ENCODE assay signal across 14 cellular contexts in the genomic region with DNA sequence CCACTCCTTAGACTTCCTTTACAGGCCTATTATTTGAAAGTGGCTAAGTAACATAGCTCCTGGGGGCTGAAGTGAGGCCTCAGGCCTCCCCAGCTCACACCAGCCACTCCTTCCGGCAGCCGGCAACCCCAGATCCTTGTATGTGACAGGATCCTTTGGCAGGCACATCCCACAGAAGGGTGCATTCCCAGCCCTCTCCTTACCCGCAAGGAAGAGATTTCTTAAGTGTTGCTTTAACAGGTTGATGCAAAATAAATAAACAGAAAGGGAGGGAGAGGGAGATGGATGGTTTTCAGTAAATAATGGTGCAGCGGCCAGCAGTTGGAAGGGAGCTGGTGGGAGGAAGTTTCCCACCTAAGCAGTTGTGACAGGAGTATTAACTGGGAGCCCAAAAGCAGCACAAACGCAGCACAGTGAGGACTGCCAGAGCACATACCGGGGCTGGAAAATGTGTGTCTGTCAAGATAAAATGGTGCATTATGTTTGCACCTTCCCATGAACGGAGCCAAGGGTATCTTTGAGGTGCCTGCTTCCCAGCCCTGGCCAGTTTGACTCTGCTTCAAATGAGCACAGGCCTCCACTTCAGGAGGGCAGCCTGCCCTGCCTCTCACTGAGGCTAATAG. TPM values are rescaled to one million over a fixed set of nuclear protein-coding genes. Genes with fewer than 3 reads are reported as not detected.
DNase-seq lines count a peak whose midpoint lies in the region; ATAC-seq and TF ChIP-seq lines count a peak whose summit lies in the region.
"Had no signal": no experiment of that assay in that cellular context is flagged by ENCODE, and none has a peak within 500 bp of the region (broad histone marks: within the 10 kb centered on the region; RNA-seq: fewer than 3 reads in every experiment).

No MANE protein-coding gene starts in this region.

- no peak for DNase-seq in stimulated activated naive CD8-positive, alpha-beta T cell treated with anti-CD3 and anti-CD28 coated beads, Interleukin-15, Interleukin-2, amounts not matched to agents 100 U/mL and 50 U/mL, for 24 hours
- DNase-seq in caudate nucleus (lab: John Stamatoyannopoulos, UW) = no peak
- no peak for DNase-seq in nephron progenitor cell
- DNase-seq in D341Med (ENCODE audit: low spot score) = no peak
- no peak for DNase-seq in CD1c-positive myeloid dendritic cell (ENCODE audit: extremely low spot score)
- DNase-seq in Calu3 = no peak
- DNase-seq in AG08395 (ENCODE audit: low spot score) = no peak
- DNase-seq: activated CD4-positive, alpha-beta memory T cell treated with anti-CD3 and anti-CD28 coated beads, Interleukin-2, amount 10 ng/mL, durations not matched to agents 7 days and 5 days; aorta; foreskin fibroblast; NCI-H446 had no signal

- peaks cover 59% of the 10 kb centered on the region for H3K4me1 Mint-ChIP-seq in stimulated activated naive CD8-positive, alpha-beta T cell treated with anti-CD3 and anti-CD28 coated beads, Interleukin-15, Interleukin-2, amounts not matched to agents 100 ng/mL and 50 ng/mL, for 24 hours (ENCODE audit: low read depth)
- H3K4me1 Mint-ChIP-seq in nephron progenitor cell (peaks cover 64% of the 10 kb centered on the region), Calu3 (ENCODE audit: low read depth, unreplicated experiment) (no peaks in the 10 kb centered on the region)

- H3K36me3 Mint-ChIP-seq in stimulated activated naive CD8-positive, alpha-beta T cell treated with anti-CD3 and anti-CD28 coated beads, Interleukin-15, Interleukin-2, amounts not matched to agents 100 ng/mL and 50 ng/mL, for 24 hours (ENCODE audit: low read depth) = no peaks in the 10 kb centered on the region
- H3K36me3 Mint-ChIP-seq in nephron progenitor cell (ENCODE audit: low read depth) = peaks cover 65% of the 10 kb centered on the region
- H3K36me3 Mint-ChIP-seq in Calu3 (ENCODE audit: insufficient read depth, unreplicated experiment) = no peaks in the 10 kb centered on the region

- H3K4me3 Mint-ChIP-seq in stimulated activated naive CD8-positive, alpha-beta T cell treated with anti-CD3 and anti-CD28 coated beads, Interleukin-15, Interleukin-2, amounts not matched to agents 100 ng/mL and 50 ng/mL, for 24 hours = no peak overlapping the region
- H3K4me3 Mint-ChIP-seq in nephron progenitor cell (peak overlapping the region; percentile 7), Calu3 (ENCODE audit: low read depth, unreplicated experiment) (no peak overlapping the region)
- H3K4me3 Mint-ChIP-seq: activated CD4-positive, alpha-beta memory T cell treated with anti-CD3 and anti-CD28 coated beads, Interleukin-2, amount 10 ng/mL, durations not matched to agents 7 days and 5 days had no signal

- peak overlapping the region; percentile 78 for H3K27ac Mint-ChIP-seq in stimulated activated naive CD8-positive, alpha-beta T cell treated with anti-CD3 and anti-CD28 coated beads, Interleukin-15, Interleukin-2, amounts not matched to agents 100 ng/mL and 50 ng/mL, for 24 hours
- H3K27ac Mint-ChIP-seq in nephron progenitor cell (peak overlapping the region; percentile 78), Calu3 (ENCODE audit: unreplicated experiment) (no peak overlapping the region)
- H3K27ac Mint-ChIP-seq: activated CD4-positive, alpha-beta memory T cell treated with anti-CD3 and anti-CD28 coated beads, Interleukin-2, amount 10 ng/mL, durations not matched to agents 7 days and 5 days had no signal

- no TSS peak for BruUV-seq in Calu3 (replicated peaks; lab: Mats Ljungman, UMichigan)

- CTCF ChIA-PET in Calu3 (lab: Charles Lee) = no interaction called here

- intact Hi-C loops in Calu3 (cut with micrococcal nuclease; ENCODE audit: unreplicated experiment) = no loop called here

- peak overlapping the region; percentile 65 for H3K27ac ChIP-seq in caudate nucleus (ENCODE audit: low read depth, low read length)
- H3K27ac ChIP-seq: C4-2B, SK-N-MC had no signal

- no peaks in the 10 kb centered on the region for H3K9me3 Mint-ChIP-seq in stimulated activated naive CD8-positive, alpha-beta T cell treated with anti-CD3 and anti-CD28 coated beads, Interleukin-15, Interleukin-2, amounts not matched to agents 100 ng/mL and 50 ng/mL, for 24 hours
- H3K9me3 Mint-ChIP-seq in nephron progenitor cell = no peaks in the 10 kb centered on the region
- H3K9me3 Mint-ChIP-seq in Calu3 (ENCODE audit: low read depth, unreplicated experiment) = no peaks in the 10 kb centered on the region
- H3K9me3 Mint-ChIP-seq: activated CD4-positive, alpha-beta memory T cell treated with anti-CD3 and anti-CD28 coated beads, Interleukin-2, amount 10 ng/mL, durations not matched to agents 7 days and 5 days had no signal

- no peak for ATAC-seq in stimulated activated naive CD8-positive, alpha-beta T cell treated with anti-CD3 and anti-CD28 coated beads, Interleukin-15, Interleukin-2, amounts not matched to agents 100 U/mL and 50 U/mL, for 24 hours

- peaks cover 9% of the 10 kb centered on the region for H3K27me3 Mint-ChIP-seq in stimulated activated naive CD8-positive, alpha-beta T cell treated with anti-CD3 and anti-CD28 coated beads, Interleukin-15, Interleukin-2, amounts not matched to agents 100 ng/mL and 50 ng/mL, for 24 hours
- H3K27me3 Mint-ChIP-seq in nephron progenitor cell (ENCODE audit: low read depth, poor library complexity) (peaks cover 2% of the 10 kb centered on the region), Calu3 (ENCODE audit: unreplicated experiment) (no peaks in the 10 kb centered on the region)

- TF ChIP-seq CTCF in nephron progenitor cell (IDR thresholded peaks at IDR 0.05) = no peak
- no peak for TF ChIP-seq CTCF in Calu3 (IDR thresholded peaks at IDR 0.05; ENCODE audit: unreplicated experiment)

RNA-seq across cellular contexts. Expression of a gene that starts 32.6 kb away (rescaled TPM):
- 12.5 and 19.9 TPM in 2 replicates for total RNA-seq in Calu3 (2022)
